In the genomic region with DNA sequence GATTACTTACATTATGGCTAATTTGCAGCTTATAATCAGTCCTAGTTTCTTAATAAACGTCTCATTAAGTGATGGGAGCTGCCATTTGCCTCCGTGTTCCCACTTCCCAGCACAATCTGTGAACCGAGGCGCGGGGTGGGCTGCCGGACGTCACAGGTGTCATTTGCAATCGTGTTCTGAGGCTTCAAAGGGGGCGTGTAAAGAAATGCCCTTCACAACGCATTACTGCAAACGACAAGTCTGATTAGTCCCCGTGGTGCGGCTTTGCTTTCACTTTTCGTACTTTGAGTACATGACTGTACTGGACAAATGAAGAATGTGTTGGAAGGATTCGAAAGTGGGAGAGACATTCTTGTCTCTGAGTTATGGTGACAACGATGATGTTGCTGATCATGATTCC, we compare ENCODE assay signal across 22 cellular contexts.
"Had no signal": no experiment of that assay in that cellular context is flagged by ENCODE, and none has a peak within 500 bp of the region (broad histone marks: within the 10 kb centered on the region; RNA-seq: fewer than 3 reads in every experiment).

No MANE protein-coding gene starts in this region.

- H3K27me3 ChIP-seq: MG63 had no signal

- H3K4me2 ChIP-seq: KMS-11 had no signal

- FAIRE-seq: astrocyte, TTC549 had no signal

- H3K9me3 ChIP-seq: MG63 had no signal

- DNase-seq: activated B cell treated with CpG ODN at 0.5 μM for 24 hours; activated CD4-positive, alpha-beta memory T cell treated with anti-CD3 and anti-CD28 coated beads, Interleukin-2, amount 10 ng/mL, durations not matched to agents 7 days and 5 days; activated CD4-positive, alpha-beta T cell treated with anti-CD3 and anti-CD28 coated beads for 1 hour; activated CD4-positive, alpha-beta T cell treated with anti-CD3 and anti-CD28 coated beads, Interleukin-2, amount 50 U/mL, for 1 hour; activated gamma-delta T cell; activated naive CD4-positive, alpha-beta T cell treated with anti-CD3 and anti-CD28 coated beads for 36 hours; activated T-cell treated with anti-CD3 and anti-CD28 coated beads for 4 hours; activated T-cell treated with anti-CD3 and anti-CD28 coated beads, Interleukin-2, amount 50 U/mL, for 48 hours; amygdala; MG63; NCI-H1105; NCI-H1436; NCI-H1694 treated with DMSO at 0.1 percent for 48 hours; NCI-H2081; NCI-H510A treated with DMSO at 0.1 percent for 48 hours; SIG-M5; T-helper 17 cell; T-helper 9 cell had no signal

- H3K4me3 ChIP-seq: MG63 had no signal

- ATAC-seq: activated T-helper 17 cell treated with anti-CD3 and anti-CD28 coated beads, Interleukin-2, amount 50 U/mL, for 72 hours; T-helper 17 cell had no signal

- H3K36me3 ChIP-seq: MG63 had no signal

- H3K27ac ChIP-seq: KMS-11 had no signal
